34 cellular contexts compared by ENCODE assay signal in the genomic region with DNA sequence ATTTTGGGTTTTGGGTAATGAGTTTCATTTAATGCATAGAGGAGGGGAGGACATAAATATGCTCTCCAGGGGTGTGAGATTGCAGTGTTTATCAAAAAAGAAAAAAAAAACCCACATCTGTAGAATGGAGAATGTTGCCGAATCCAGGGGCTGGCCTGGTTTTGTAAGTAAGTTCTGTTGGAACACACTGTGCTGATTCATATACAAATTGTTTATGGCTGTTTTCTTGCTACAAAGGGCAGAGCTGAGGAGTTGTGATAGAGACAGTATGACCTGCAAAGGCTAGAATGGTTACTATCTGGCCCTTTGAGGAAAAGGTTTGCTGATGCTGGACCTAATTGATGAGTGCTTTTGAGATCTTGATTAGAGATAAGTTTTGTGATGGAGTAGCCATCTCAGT.
A peak's percentile ranks its signal among the peaks of the same experiment; 100 is the strongest.
DNase-seq lines count a peak whose midpoint lies in the region; ATAC-seq, FAIRE-seq and TF ChIP-seq lines count a peak whose summit lies in the region.
"Had no signal": no experiment of that assay in that cellular context is flagged by ENCODE, and none has a peak within 500 bp of the region (broad histone marks: within the 10 kb centered on the region; RNA-seq: fewer than 3 reads in every experiment).

No MANE protein-coding gene starts in this region.

- H3K27me3 Mint-ChIP-seq in activated naive CD8-positive, alpha-beta T cell = no peaks in the 10 kb centered on the region
- H3K27me3 Mint-ChIP-seq in activated naive CD8-positive, alpha-beta T cell treated with anti-CD3 and anti-CD28 coated beads, Interleukin-2, amount 50 U/mL, for 24 hours = no peaks in the 10 kb centered on the region
- H3K27me3 Mint-ChIP-seq in memory B cell = no peaks in the 10 kb centered on the region
- H3K27me3 Mint-ChIP-seq in stimulated activated memory B cell treated with anti-CD40 and anti-IgM and Interleukin-4, amounts not matched to agents 10 μg/mL and 1 μg/mL and 100 μg/mL, for 72 hours = no peaks in the 10 kb centered on the region
- H3K27me3 Mint-ChIP-seq: activated B cell treated with CpG ODN at 0.5 μM for 24 hours; CD4-positive, CD25-positive, alpha-beta regulatory T cell; effector memory CD8-positive, alpha-beta T cell had no signal

- no peak overlapping the region for H3K4me3 ChIP-seq in choroid plexus epithelial cell (ENCODE audit: low read depth, low read length)
- H3K4me3 ChIP-seq: ascending aorta, coronary artery, heart left ventricle, lower lobe of right lung, MG63, SK-N-MC, spleen, thyroid gland had no signal

- H3K4me3 Mint-ChIP-seq in activated naive CD8-positive, alpha-beta T cell = peak overlapping the region; percentile 33
- no peak overlapping the region for H3K4me3 Mint-ChIP-seq in activated naive CD8-positive, alpha-beta T cell treated with anti-CD3 and anti-CD28 coated beads, Interleukin-2, amount 50 U/mL, for 24 hours
- H3K4me3 Mint-ChIP-seq in memory B cell = no peak overlapping the region
- H3K4me3 Mint-ChIP-seq in stimulated activated memory B cell treated with anti-CD40 and anti-IgM and Interleukin-4, amounts not matched to agents 10 μg/mL and 1 μg/mL and 100 μg/mL, for 72 hours = no peak overlapping the region
- H3K4me3 Mint-ChIP-seq: activated B cell treated with CpG ODN at 0.5 μM for 24 hours had no signal

- peaks cover 75% of the 10 kb centered on the region for H3K4me1 Mint-ChIP-seq in activated naive CD8-positive, alpha-beta T cell (ENCODE audit: low read depth)
- H3K4me1 Mint-ChIP-seq in activated naive CD8-positive, alpha-beta T cell treated with anti-CD3 and anti-CD28 coated beads, Interleukin-2, amount 50 U/mL, for 24 hours = peaks cover 78% of the 10 kb centered on the region
- H3K4me1 Mint-ChIP-seq in memory B cell = peaks cover 47% of the 10 kb centered on the region
- peaks cover 59% of the 10 kb centered on the region for H3K4me1 Mint-ChIP-seq in stimulated activated memory B cell treated with anti-CD40 and anti-IgM and Interleukin-4, amounts not matched to agents 10 μg/mL and 1 μg/mL and 100 μg/mL, for 72 hours

- H3K27ac Mint-ChIP-seq in activated naive CD8-positive, alpha-beta T cell = peak overlapping the region; percentile 13
- H3K27ac Mint-ChIP-seq in activated naive CD8-positive, alpha-beta T cell treated with anti-CD3 and anti-CD28 coated beads, Interleukin-2, amount 50 U/mL, for 24 hours = no peak overlapping the region
- peak overlapping the region; percentile 36 for H3K27ac Mint-ChIP-seq in memory B cell
- H3K27ac Mint-ChIP-seq in stimulated activated memory B cell treated with anti-CD40 and anti-IgM and Interleukin-4, amounts not matched to agents 10 μg/mL and 1 μg/mL and 100 μg/mL, for 72 hours = peak overlapping the region; percentile 23
- H3K27ac Mint-ChIP-seq: activated B cell treated with CpG ODN at 0.5 μM for 24 hours had no signal

- no peak for DNase-seq in activated naive CD8-positive, alpha-beta T cell treated with anti-CD3 and anti-CD28 coated beads, Interleukin-2, amount 50 U/mL, for 24 hours
- peak; percentile 35 for DNase-seq in choroid plexus epithelial cell (ENCODE audit: low read depth)
- no peak for DNase-seq in memory B cell (ENCODE audit: low spot score in 2 of 2)
- DNase-seq in RCC 7860 (ENCODE audit: low spot score) = no peak
- DNase-seq in NOMO-1 treated with dmso at 0.1 percent for 144 hours (lab: John Stamatoyannopoulos, UW; ENCODE audit: unreplicated experiment) = no peak
- no peak for DNase-seq in cortex of kidney (lab: John Stamatoyannopoulos, UW)
- DNase-seq: activated B cell treated with CpG ODN at 0.5 μM for 24 hours; activated CD4-positive, alpha-beta T cell treated with anti-CD3 and anti-CD28 coated beads, Interleukin-2, amount 50 U/mL, for 48 hours; activated CD8-positive, alpha-beta memory T cell treated with anti-CD3 and anti-CD28 coated beads, Interleukin-2, amount 50 U/mL, for 4 hours; activated naive CD4-positive, alpha-beta T cell treated with anti-CD3 and anti-CD28 coated beads, Interleukin-2, amount 50 U/mL, for 16 hours; AML-193; CD4-positive, CD25-positive, alpha-beta regulatory T cell; DMS 273 treated with DMSO at 0.1 percent for 48 hours; effector memory CD8-positive, alpha-beta T cell; EL; foreskin keratinocyte; H7; heart left ventricle; lower lobe of right lung; MG63; NCI-H2029; NCI-H526; PC-3; posterior cingulate gyrus; right cardiac atrium; spleen; stimulated activated CD4-positive, alpha-beta T cell treated with anti-CD3 and anti-CD28 coated beads, Interleukin-2, amount 100 ng/mL, for 24 hours; stimulated activated CD8-positive, alpha-beta memory T cell treated with anti-CD3 and anti-CD28 coated beads, Interleukin-4, amount 100 ng/mL, for 48 hours; thyroid gland had no signal

- TF ChIP-seq CTCF in choroid plexus epithelial cell (conservative IDR thresholded peaks at IDR 0.05; ENCODE audit: low read depth, low read length) = no peak

- FAIRE-seq in RCC 7860 (lab: Jason Lieb, UNC) = no peak

- H3K36me3 Mint-ChIP-seq in activated naive CD8-positive, alpha-beta T cell = peaks cover 5% of the 10 kb centered on the region
- H3K36me3 Mint-ChIP-seq in activated naive CD8-positive, alpha-beta T cell treated with anti-CD3 and anti-CD28 coated beads, Interleukin-2, amount 50 U/mL, for 24 hours (ENCODE audit: low read depth) = peaks cover 15% of the 10 kb centered on the region
- peaks cover 10% of the 10 kb centered on the region for H3K36me3 Mint-ChIP-seq in memory B cell
- peaks cover 30% of the 10 kb centered on the region for H3K36me3 Mint-ChIP-seq in stimulated activated memory B cell treated with anti-CD40 and anti-IgM and Interleukin-4, amounts not matched to agents 10 μg/mL and 1 μg/mL and 100 μg/mL, for 72 hours

- no peak for ATAC-seq in activated naive CD8-positive, alpha-beta T cell treated with anti-CD3 and anti-CD28 coated beads, Interleukin-2, amount 50 U/mL, for 24 hours
- ATAC-seq in memory B cell (ENCODE audit: low read depth) = no peak
- no peak for ATAC-seq in stimulated activated memory B cell treated with anti-CD40 and anti-IgM and Interleukin-4, amounts not matched to agents 10 μg/mL and 1 μg/mL and 100 μg/mL, for 72 hours
- ATAC-seq: effector memory CD8-positive, alpha-beta T cell; foreskin keratinocyte; heart left ventricle; lower lobe of right lung; PC-3; right cardiac atrium had no signal

- H3K9me3 Mint-ChIP-seq in activated naive CD8-positive, alpha-beta T cell (ENCODE audit: low read depth) = no peaks in the 10 kb centered on the region
- no peaks in the 10 kb centered on the region for H3K9me3 Mint-ChIP-seq in activated naive CD8-positive, alpha-beta T cell treated with anti-CD3 and anti-CD28 coated beads, Interleukin-2, amount 50 U/mL, for 24 hours
- H3K9me3 Mint-ChIP-seq in memory B cell = no peaks in the 10 kb centered on the region
- H3K9me3 Mint-ChIP-seq in stimulated activated memory B cell treated with anti-CD40 and anti-IgM and Interleukin-4, amounts not matched to agents 10 μg/mL and 1 μg/mL and 100 μg/mL, for 72 hours = no peaks in the 10 kb centered on the region
- H3K9me3 Mint-ChIP-seq: activated B cell treated with CpG ODN at 0.5 μM for 24 hours; effector memory CD8-positive, alpha-beta T cell had no signal
